In the genomic region with DNA sequence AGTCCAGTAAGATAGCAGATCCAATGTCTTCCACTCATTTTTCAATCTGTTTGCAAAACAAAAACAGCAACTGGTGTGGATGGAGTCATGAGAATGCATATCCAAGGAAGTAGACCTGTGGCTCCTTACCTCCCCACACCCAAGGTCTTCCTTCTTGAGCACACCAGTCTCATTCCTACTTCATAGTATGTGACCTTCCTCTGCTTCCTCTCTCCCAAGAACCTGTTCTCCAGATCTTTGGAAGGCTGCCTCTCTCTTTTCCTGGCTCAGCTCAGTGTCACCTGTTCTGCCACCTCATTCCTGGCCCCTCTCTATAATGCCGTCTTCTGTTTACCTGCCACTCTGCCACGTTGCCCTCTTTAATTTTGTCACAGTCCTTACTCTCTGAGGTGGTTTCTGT, we compare ENCODE assay signal across 23 cellular contexts. TPM values are rescaled to one million over a fixed set of nuclear protein-coding genes. Genes with fewer than 3 reads are reported as not detected.
DNase-seq lines count a peak whose midpoint lies in the region; ATAC-seq, FAIRE-seq and TF ChIP-seq lines count a peak whose summit lies in the region.
"Had no signal": no experiment of that assay in that cellular context is flagged by ENCODE, and none has a peak within 500 bp of the region (broad histone marks: within the 10 kb centered on the region; RNA-seq: fewer than 3 reads in every experiment).

No MANE protein-coding gene starts in this region.

- H3K27ac Mint-ChIP-seq in astrocyte (ENCODE audit: unreplicated experiment): no peak overlapping the region
- H3K27ac Mint-ChIP-seq: B cell, CD14-positive monocyte had no signal

- no peak for FAIRE-seq in astrocyte (lab: Jason Lieb, UNC)
- FAIRE-seq in pancreas (lab: Jason Lieb, UNC): no peak
- FAIRE-seq: A204.1, GM19239, H54 had no signal

- H3K27me3 ChIP-seq in left ventricle myocardium inferior (ENCODE audit: low read depth) (no peaks in the 10 kb centered on the region), astrocyte (ENCODE audit: insufficient read depth, low read length) (peaks cover 8% of the 10 kb centered on the region), pancreas (no peaks in the 10 kb centered on the region), MG63 (no peaks in the 10 kb centered on the region)

- H2AFZ ChIP-seq in astrocyte (ENCODE audit: low read depth, low read length): no peak overlapping the region

- no peak for DNase-seq in left ventricle myocardium inferior
- DNase-seq in left cardiac atrium: no peak
- no peak for DNase-seq in astrocyte (ENCODE audit: low read depth)
- DNase-seq in pancreas: no peak
- DNase-seq in cerebellum (ENCODE audit: low spot score): no peak
- no peak for DNase-seq in MG63
- DNase-seq: DMS79, Kasumi-1, NCI-H1092, NCI-H1436, NCI-H187 treated with DMSO at 0.1 percent for 48 hours, NCI-H2107, NCI-H446 treated with DMSO at 0.1 percent for 48 hours, NCI-H526 treated with DMSO at 0.1 percent for 48 hours, PC-3, SHP77 treated with DMSO at 0.1 percent for 48 hours had no signal

- H3K4me3 ChIP-seq in left ventricle myocardium inferior (no peak overlapping the region), astrocyte (ENCODE audit: insufficient read depth, low read depth, low read length) (no peak overlapping the region), pancreas (no peak overlapping the region), MG63 (no peak overlapping the region)
- H3K4me3 ChIP-seq: SK-N-MC had no signal

- H3K4me3 Mint-ChIP-seq in astrocyte (ENCODE audit: unreplicated experiment): peak overlapping the region; percentile 24
- H3K4me3 Mint-ChIP-seq: B cell, CD14-positive monocyte had no signal

- no peak overlapping the region for H3K9ac ChIP-seq in astrocyte (ENCODE audit: low read length)

- peaks cover 4% of the 10 kb centered on the region for H4K20me1 ChIP-seq in astrocyte (ENCODE audit: insufficient read depth, low read length)

- H3K4me1 ChIP-seq in left ventricle myocardium inferior (peaks cover 43% of the 10 kb centered on the region), astrocyte (ENCODE audit: insufficient read depth, low read length) (peaks cover 8% of the 10 kb centered on the region), pancreas (peaks cover 0 to 13% (median 4%) of the 10 kb centered on the region in 3 donors)

- no peak overlapping the region for H3K4me2 ChIP-seq in astrocyte (ENCODE audit: low read length)

- H3K9me3 Mint-ChIP-seq in astrocyte (ENCODE audit: unreplicated experiment): no peaks in the 10 kb centered on the region

- H3K27me3 Mint-ChIP-seq in astrocyte (ENCODE audit: low read depth, unreplicated experiment): peaks cover 9% of the 10 kb centered on the region
- H3K27me3 Mint-ChIP-seq: B cell had no signal

- H3K27ac ChIP-seq in left ventricle myocardium inferior (replicated peaks) (peak overlapping the region; percentile 80), astrocyte (ENCODE audit: low read depth, low read length) (no peak overlapping the region), pancreas (peak overlapping the region in 2 of 4 donors; percentile 24 to 36)
- H3K27ac ChIP-seq: SK-N-MC had no signal

- intact Hi-C loops in left ventricle myocardium inferior (cut with micrococcal nuclease): no loop called here
- intact Hi-C loops in left cardiac atrium (cut with DNase I): no loop called here
- intact Hi-C loops in pancreas (cut with DNase I): no loop called here

- H3K36me3 ChIP-seq in left ventricle myocardium inferior (no peaks in the 10 kb centered on the region), astrocyte (ENCODE audit: insufficient read depth, low read length) (no peaks in the 10 kb centered on the region), pancreas (no peaks in the 10 kb centered on the region), MG63 (no peaks in the 10 kb centered on the region)

- no peak for TF ChIP-seq CTCF in left ventricle myocardium inferior (IDR thresholded peaks at IDR 0.05; ENCODE audit: borderline replicate concordance)
- TF ChIP-seq CTCF in astrocyte (IDR thresholded peaks at IDR 0.05; ENCODE audit: insufficient read depth, low read depth, low read length): no peak
- no peak for TF ChIP-seq CTCF in pancreas (IDR thresholded peaks at IDR 0.05)

- no peaks in the 10 kb centered on the region for H3K36me3 Mint-ChIP-seq in astrocyte (ENCODE audit: low read depth, unreplicated experiment)
- H3K36me3 Mint-ChIP-seq: CD14-positive monocyte had no signal

- no peak for ATAC-seq in left cardiac atrium
- peak; percentile 17 to 47 (median 40) for ATAC-seq in pancreas
- no peak for ATAC-seq in GM21786 (IDR thresholded peaks at IDR 0.05; ENCODE audit: unreplicated experiment)
- ATAC-seq: PC-3 had no signal

- H3K79me2 ChIP-seq in astrocyte (ENCODE audit: insufficient read depth, low read length): no peaks in the 10 kb centered on the region

- 32 to 35% methylated on average over 2 of the region's 2 CpGs for WGBS in pancreas, 2 donors

- H3K4me1 Mint-ChIP-seq in astrocyte (ENCODE audit: low read depth, unreplicated experiment): peaks cover 4% of the 10 kb centered on the region

- H3K9me3 ChIP-seq in left ventricle myocardium inferior (replicated peaks): no peaks in the 10 kb centered on the region
- H3K9me3 ChIP-seq in astrocyte (ENCODE audit: insufficient read depth, low read depth, low read length): no peaks in the 10 kb centered on the region
- no peaks in the 10 kb centered on the region for H3K9me3 ChIP-seq in pancreas
- no peaks in the 10 kb centered on the region for H3K9me3 ChIP-seq in MG63

RNA-seq across cellular contexts. Expression of gene TRIM7, which starts 7.9 kb away (rescaled TPM):
- total RNA-seq in left ventricle myocardium inferior (6.4 TPM), left cardiac atrium (1 to 10 TPM; 5.9 to 9.0 TPM), astrocyte (0.22 and 0.27 TPM in 2 replicates), pancreas (10 to 100 TPM in 1 of 6 donors, 1 to 10 TPM in 5; 1.9 to 11.1 (median 3.9) TPM), cerebellum (3.0 TPM)
- polyA plus RNA-seq in pancreas: 1 to 10 TPM; 2.4 to 3.0 TPM
- total RNA-seq in MG63 (2014; rRNA removed; shearing (Covaris generic); ENCODE audit: low replicate concordance): 15.6 and 22.6 TPM in 2 replicates

RNA-seq across cellular contexts. Expression of gene TRIM41, which starts 10.1 kb away (rescaled TPM):
- 26.4 TPM for total RNA-seq in left ventricle myocardium inferior
- 10 to 100 TPM; 17.1 to 19.1 TPM for total RNA-seq in left cardiac atrium
- 20.9 and 21.8 TPM in 2 replicates for total RNA-seq in astrocyte
- 10 to 100 TPM; 11.4 to 22.1 (median 12.1) TPM for total RNA-seq in pancreas
- 10 to 100 TPM; 17.3 to 28.7 TPM for polyA plus RNA-seq in pancreas
- total RNA-seq in cerebellum: 13.5 TPM
- 31.9 and 43.0 TPM in 2 replicates for total RNA-seq in MG63 (2014; rRNA removed; shearing (Covaris generic); ENCODE audit: low replicate concordance)

RNA-seq across cellular contexts. Expression of gene RACK1, which starts 30.8 kb away (rescaled TPM):
- total RNA-seq in left ventricle myocardium inferior (628 TPM), left cardiac atrium (100 to 1,000 TPM; 713 to 792 TPM), astrocyte (1,553 and 1,656 TPM in 2 replicates), pancreas (1,000 to 10,000 TPM in 5 of 6 donors, 100 to 1,000 TPM in 1; 974 to 1,629 (median 1,266) TPM), cerebellum (2,116 TPM)
- polyA plus RNA-seq in pancreas: 1,000 to 10,000 TPM; 1,162 to 1,304 TPM
- 8,781 and 10,327 TPM in 2 replicates for total RNA-seq in MG63 (2014; rRNA removed; shearing (Covaris generic); ENCODE audit: low replicate concordance)

RNA-seq across cellular contexts. Expression of gene TRIM52, which starts 48.0 kb away (rescaled TPM):
- 8.5 TPM for total RNA-seq in left ventricle myocardium inferior
- 10 to 100 TPM in 1 of 2 donors, 1 to 10 TPM in 1; 9.8 to 10.1 TPM for total RNA-seq in left cardiac atrium
- 6.5 and 7.3 TPM in 2 replicates for total RNA-seq in astrocyte
- total RNA-seq in pancreas: 10 to 100 TPM in 1 of 6 donors, 1 to 10 TPM in 5; 5.6 to 10.4 (median 7.4) TPM
- polyA plus RNA-seq in pancreas: 10 to 100 TPM; 12.8 to 18.1 TPM
- total RNA-seq in cerebellum: 19.9 TPM
- total RNA-seq in MG63 (2014; rRNA removed; shearing (Covaris generic); ENCODE audit: low replicate concordance): 3.9 and 5.8 TPM in 2 replicates

Comparison
In these comparisons a context has a peak if more than half of its experiments do, and no peak if none do; other contexts are left out.
1. ATAC-seq: peak in pancreas (4 of 4); none in left cardiac atrium (0 of 2) and GM21786 (single experiment).